27 cellular contexts compared by ENCODE assay signal in genomic region chr4:81366786-81367185, GRCh38.
"Had no signal": no experiment of that assay in that cellular context is flagged by ENCODE, and none has a peak within 500 bp of the region (broad histone marks: within the 10 kb centered on the region; RNA-seq: fewer than 3 reads in every experiment).

No MANE protein-coding gene starts in this region.

- H3K4me3 ChIP-seq: left lung, lower lobe of right lung, ovary, right atrium auricular region, right lobe of liver, smooth muscle cell, transverse colon, upper lobe of left lung, vagina had no signal

- FAIRE-seq: islet of Langerhans, kidney had no signal

- H3K4me3 Mint-ChIP-seq: immature natural killer cell; mesothelial cell of epicardium; naive B cell; natural killer cell; nephron progenitor cell; stimulated activated memory B cell treated with anti-CD40 and anti-IgM and Interleukin-4, amounts not matched to agents 10 μg/mL and 1 μg/mL and 100 μg/mL, for 72 hours; stimulated activated naive CD8-positive, alpha-beta T cell treated with anti-CD3 and anti-CD28 coated beads, Interleukin-15, amount 100 ng/mL, for 72 hours had no signal

- H3K9me3 Mint-ChIP-seq: mesothelial cell of epicardium; stimulated activated memory B cell treated with anti-CD40 and anti-IgM and Interleukin-4, amounts not matched to agents 10 μg/mL and 1 μg/mL and 100 μg/mL, for 72 hours; stimulated activated naive CD8-positive, alpha-beta T cell treated with anti-CD3 and anti-CD28 coated beads, Interleukin-15, amount 100 ng/mL, for 72 hours had no signal

- H3K36me3 Mint-ChIP-seq: immature natural killer cell; mesothelial cell of epicardium; naive B cell; natural killer cell; stimulated activated memory B cell treated with anti-CD40 and anti-IgM and Interleukin-4, amounts not matched to agents 10 μg/mL and 1 μg/mL and 100 μg/mL, for 72 hours had no signal

- H3K36me3 ChIP-seq: left lung, lower lobe of right lung, ovary, right atrium auricular region, right lobe of liver, transverse colon, upper lobe of left lung, vagina had no signal

- H3K4me2 ChIP-seq: smooth muscle cell had no signal

- DNase-seq: immature natural killer cell; kidney; left colon; left lung; lower lobe of right lung; mammary epithelial cell; naive B cell; natural killer cell; nephron progenitor cell; ovary; right lobe of liver; stimulated activated CD4-positive, alpha-beta T cell treated with anti-CD3 and anti-CD28 coated beads, Interleukin-1b, Interleukin-23, amount 100 ng/mL, for 48 hours; stimulated activated CD4-positive, alpha-beta T cell treated with anti-CD3 and anti-CD28 coated beads, Interleukin-2, amount 100 ng/mL, for 48 hours; stimulated activated CD4-positive, alpha-beta T cell treated with anti-CD3 and anti-CD28 coated beads, Interleukin-4, amount 100 ng/mL, for 4 hours; stimulated activated CD8-positive, alpha-beta memory T cell treated with anti-CD3 and anti-CD28 coated beads, Interleukin-4, amount 100 ng/mL, for 48 hours; stimulated activated naive CD4-positive, alpha-beta T cell treated with Interleukin-2 at 50 U/mL for 16 hours; stimulated activated naive CD8-positive, alpha-beta T cell treated with anti-CD3 and anti-CD28 coated beads, Interleukin-15, amount 100 ng/mL, for 72 hours; substantia nigra; transverse colon; upper lobe of left lung had no signal

- H3K4me1 Mint-ChIP-seq: immature natural killer cell; naive B cell; natural killer cell; stimulated activated memory B cell treated with anti-CD40 and anti-IgM and Interleukin-4, amounts not matched to agents 10 μg/mL and 1 μg/mL and 100 μg/mL, for 72 hours; stimulated activated naive CD8-positive, alpha-beta T cell treated with anti-CD3 and anti-CD28 coated beads, Interleukin-15, amount 100 ng/mL, for 72 hours had no signal

- ATAC-seq: left colon; left lung; lower lobe of right lung; natural killer cell; right lobe of liver; stimulated activated memory B cell treated with anti-CD40 and anti-IgM and Interleukin-4, amounts not matched to agents 10 μg/mL and 1 μg/mL and 100 μg/mL, for 72 hours; stimulated activated naive CD8-positive, alpha-beta T cell treated with anti-CD3 and anti-CD28 coated beads, Interleukin-15, amount 100 ng/mL, for 72 hours had no signal

- H3K27ac ChIP-seq: left lung, lower lobe of right lung, ovary, right atrium auricular region, right lobe of liver, transverse colon, upper lobe of left lung, vagina had no signal

- H3K27me3 ChIP-seq: left lung, ovary, right atrium auricular region, right lobe of liver, transverse colon, upper lobe of left lung, vagina had no signal

- H3K27me3 Mint-ChIP-seq: progenitor cell of endocrine pancreas; stimulated activated memory B cell treated with anti-CD40 and anti-IgM and Interleukin-4, amounts not matched to agents 10 μg/mL and 1 μg/mL and 100 μg/mL, for 72 hours had no signal

- H3K4me1 ChIP-seq: left lung, lower lobe of right lung, right atrium auricular region, right lobe of liver, transverse colon, upper lobe of left lung, vagina had no signal

- H3K27ac Mint-ChIP-seq: immature natural killer cell; mesothelial cell of epicardium; natural killer cell; nephron progenitor cell; stimulated activated memory B cell treated with anti-CD40 and anti-IgM and Interleukin-4, amounts not matched to agents 10 μg/mL and 1 μg/mL and 100 μg/mL, for 72 hours had no signal

- H3K9me3 ChIP-seq: left lung, lower lobe of right lung, ovary, right atrium auricular region, right lobe of liver, transverse colon, upper lobe of left lung, vagina had no signal
